8 cellular contexts compared by ENCODE assay signal in genomic region chr17:1764274-1764673, GRCh38. TPM values are rescaled to one million over a fixed set of nuclear protein-coding genes. Genes with fewer than 3 reads are reported as not detected.
DNase-seq lines count a peak whose midpoint lies in the region.

No MANE protein-coding gene starts in this region.

- H3K9me3 Mint-ChIP-seq in activated naive CD8-positive, alpha-beta T cell treated with anti-CD3 and anti-CD28 coated beads for 36 hours = no peaks in the 10 kb centered on the region

- peaks cover 2% of the 10 kb centered on the region for H3K36me3 Mint-ChIP-seq in activated naive CD8-positive, alpha-beta T cell treated with anti-CD3 and anti-CD28 coated beads for 36 hours

- no peak overlapping the region for H3K4me3 Mint-ChIP-seq in activated naive CD8-positive, alpha-beta T cell treated with anti-CD3 and anti-CD28 coated beads for 36 hours

- H3K27ac Mint-ChIP-seq in activated naive CD8-positive, alpha-beta T cell treated with anti-CD3 and anti-CD28 coated beads for 36 hours = peak overlapping the region; percentile 68

- no peaks in the 10 kb centered on the region for H3K27me3 Mint-ChIP-seq in activated naive CD8-positive, alpha-beta T cell treated with anti-CD3 and anti-CD28 coated beads for 36 hours

- peaks cover 23% of the 10 kb centered on the region for H3K4me1 Mint-ChIP-seq in activated naive CD8-positive, alpha-beta T cell treated with anti-CD3 and anti-CD28 coated beads for 36 hours

- peak; percentile 61 for DNase-seq in COLO668 (lab: John Stamatoyannopoulos, UW; ENCODE audit: unreplicated experiment)
- peak; percentile 7 for DNase-seq in SIG-M5 (lab: John Stamatoyannopoulos, UW)
- peak; percentile 50 for DNase-seq in activated naive CD8-positive, alpha-beta T cell treated with anti-CD3 and anti-CD28 coated beads for 36 hours
- DNase-seq in hepatic stellate cell (ENCODE audit: low spot score) = peak; percentile 77
- peak; percentile 42 for DNase-seq in stimulated activated CD4-positive, alpha-beta T cell treated with anti-CD3 and anti-CD28 coated beads, Interleukin-2, amount 100 ng/mL, for 24 hours
- no peak for DNase-seq in GOT3 (lab: John Stamatoyannopoulos, UW)
- no peak for DNase-seq in NK-92 (lab: John Stamatoyannopoulos, UW; ENCODE audit: unreplicated experiment)
- DNase-seq in NCI-H774 (lab: John Stamatoyannopoulos, UW) = no peak

RNA-seq across cellular contexts. Expression of gene SERPINF1, which starts 2.4 kb away (rescaled TPM):
- 1 to 10 TPM; 1.8 to 4.4 TPM for total RNA-seq in activated naive CD8-positive, alpha-beta T cell treated with anti-CD3 and anti-CD28 coated beads for 36 hours

RNA-seq across cellular contexts. Expression of gene SERPINF2, which starts 21.6 kb away (rescaled TPM):
- total RNA-seq in activated naive CD8-positive, alpha-beta T cell treated with anti-CD3 and anti-CD28 coated beads for 36 hours = under 1 TPM; 0.08 to 0.12 TPM

RNA-seq across cellular contexts. Expression of gene WDR81, which starts 39.8 kb away (rescaled TPM):
- 10 to 100 TPM; 15.2 to 15.5 TPM for total RNA-seq in activated naive CD8-positive, alpha-beta T cell treated with anti-CD3 and anti-CD28 coated beads for 36 hours

RNA-seq across cellular contexts. Expression of gene TLCD2, which starts 54.1 kb away (rescaled TPM):
- total RNA-seq in activated naive CD8-positive, alpha-beta T cell treated with anti-CD3 and anti-CD28 coated beads for 36 hours = under 1 TPM; 0.04 to 0.06 TPM

Comparison
In these comparisons a context has a peak if more than half of its experiments do, and no peak if none do; other contexts are left out.
1. DNase-seq: peak in COLO668 (single experiment), SIG-M5 (single experiment), activated naive CD8-positive, alpha-beta T cell treated with anti-CD3 and anti-CD28 coated beads for 36 hours (single experiment), hepatic stellate cell (single experiment) and stimulated activated CD4-positive, alpha-beta T cell treated with anti-CD3 and anti-CD28 coated beads, Interleukin-2, amount 100 ng/mL, for 24 hours (2 of 2); none in GOT3 (single experiment), NK-92 (single experiment) and NCI-H774 (single experiment).